Comparison of ENCODE assay signal across 28 cellular contexts in genomic region chr12:1977588-1977987, GRCh38. TPM values are rescaled to one million over a fixed set of nuclear protein-coding genes. Genes with fewer than 3 reads are reported as not detected.
DNase-seq lines count a peak whose midpoint lies in the region; TF ChIP-seq lines count a peak whose summit lies in the region.
"Had no signal": no experiment of that assay in that cellular context is flagged by ENCODE, and none has a peak within 500 bp of the region (broad histone marks: within the 10 kb centered on the region; RNA-seq: fewer than 3 reads in every experiment).

No MANE protein-coding gene starts in this region.

- H3K9me3 ChIP-seq in adrenal gland (replicated peaks in 1 of 3) = no peaks in the 10 kb centered on the region
- H3K9me3 ChIP-seq in muscle layer of colon (ENCODE audit: low read length) = no peaks in the 10 kb centered on the region
- H3K9me3 ChIP-seq in tibial artery = no peaks in the 10 kb centered on the region
- H3K9me3 ChIP-seq: mucosa of descending colon, testis had no signal

- no peak for TF ChIP-seq POLR2A in adrenal gland (IDR thresholded peaks at IDR 0.05)

- H3K9ac ChIP-seq in KMS-11 (0 out of 2 replicates have a peak overlapping the region, but pooled peaks have one; percentile 21), muscle layer of colon (ENCODE audit: low read length) (no peak overlapping the region)

- H3K4me1 ChIP-seq in KMS-11 (ENCODE audit: low read depth, poor library complexity, severe bottlenecking) = peaks cover 28% of the 10 kb centered on the region
- H3K4me1 ChIP-seq in adrenal gland (replicated peaks in 1 of 2) = peaks cover 11 to 50% of the 10 kb centered on the region in 2 donors
- peaks cover 62% of the 10 kb centered on the region for H3K4me1 ChIP-seq in muscle layer of colon (ENCODE audit: insufficient read depth, low read length)
- peaks cover 0 to 66% (median 27%) of the 10 kb centered on the region in 4 donors for H3K4me1 ChIP-seq in tibial artery
- H3K4me1 ChIP-seq: testis had no signal

- WGBS in adrenal gland, 4 donors = 15 to 24% (median 18%) methylated on average over 1 of the region's 1 CpG

- peak overlapping the region; percentile 38 for H3K4me2 ChIP-seq in KMS-11

- no peak overlapping the region for H2AFZ ChIP-seq in KMS-11 (ENCODE audit: low read depth)

- no peak for TF ChIP-seq CTCF in KMS-11 (conservative IDR thresholded peaks at IDR 0.05; ENCODE audit: low read depth, low read length)
- no peak for TF ChIP-seq CTCF in adrenal gland (IDR thresholded peaks at IDR 0.05)
- no peak for TF ChIP-seq CTCF in tibial artery (IDR thresholded peaks at IDR 0.05)

- H3K4me3 ChIP-seq in KMS-11 (IDR thresholded peaks at IDR 0.05; ENCODE audit: insufficient read depth, low read depth, low read length) = no peak overlapping the region
- H3K4me3 ChIP-seq in adrenal gland = peak overlapping the region in 1 of 4 donors; percentile 9
- H3K4me3 ChIP-seq in muscle layer of colon (ENCODE audit: low read depth in 1 of 2, low read length in 2 of 2) = no peak overlapping the region
- H3K4me3 ChIP-seq in tibial artery = no peak overlapping the region
- H3K4me3 ChIP-seq: mucosa of descending colon, SK-N-MC, skin epidermis, testis had no signal

- intact Hi-C loops in adrenal gland (cut with DNase I) = no loop called here
- intact Hi-C loops in tibial artery (cut with DNase I; ENCODE audit: low total_unique reads) = no loop called here

- no peaks in the 10 kb centered on the region for H3K36me3 ChIP-seq in KMS-11 (ENCODE audit: insufficient read depth)
- no peaks in the 10 kb centered on the region for H3K36me3 ChIP-seq in adrenal gland (replicated peaks in 1 of 2)
- H3K36me3 ChIP-seq in muscle layer of colon (ENCODE audit: insufficient read depth, low read length) = no peaks in the 10 kb centered on the region
- H3K36me3 ChIP-seq in tibial artery = no peaks in the 10 kb centered on the region

- H3K79me2 ChIP-seq in KMS-11 (ENCODE audit: insufficient read depth, low read depth) = no peaks in the 10 kb centered on the region

- H3K27me3 ChIP-seq in KMS-11 (ENCODE audit: insufficient read depth, low read depth) (no peaks in the 10 kb centered on the region), adrenal gland (no peaks in the 10 kb centered on the region), muscle layer of colon (ENCODE audit: control insufficient read depth in 1 of 2, insufficient read depth in 2 of 2, low read length in 2 of 2) (no peaks in the 10 kb centered on the region), tibial artery (no peaks in the 10 kb centered on the region)
- H3K27me3 ChIP-seq: testis had no signal

- H3K27ac ChIP-seq in KMS-11 (peak overlapping the region; percentile 20; the same call in 1 of the 2 replicates), adrenal gland (peak overlapping the region; percentile 1 to 82 (median 59)), muscle layer of colon (ENCODE audit: low read depth, low read length) (peak overlapping the region; percentile 88), tibial artery (peak overlapping the region; percentile 87 to 88)
- H3K27ac ChIP-seq: C4-2B, SK-N-MC, testis had no signal

- no peaks in the 10 kb centered on the region for H4K20me1 ChIP-seq in KMS-11 (ENCODE audit: insufficient read depth)

- DNase-seq in adrenal gland (no peak), tibial artery (no peak), A172 (ENCODE audit: low spot score) (no peak), cerebellar nuclear complex (lab: John Stamatoyannopoulos, UW) (no peak), epidermal melanocyte (ENCODE audit: insufficient read length, low spot score) (no peak)
- DNase-seq: activated CD4-positive, alpha-beta T cell treated with anti-CD3 and anti-CD28 coated beads, Interleukin-2, amount 10 ng/mL, durations not matched to agents 24 days and 14 days; activated gamma-delta T cell; activated naive CD8-positive, alpha-beta T cell treated with anti-CD3 and anti-CD28 coated beads for 36 hours; activated T-cell treated with anti-CD3 and anti-CD28 coated beads, Interleukin-2, amount 50 U/mL, for 1 hour; central memory CD4-positive, alpha-beta T cell; dermis blood vessel endothelial cell; DMS79; GF-D8; HFFc6; hippocampal formation; mucosa of descending colon; NCI-H1930; NCI-H510A treated with DMSO at 0.1 percent for 48 hours; NK-92 treated with Interleukin-12 subunit alpha and Interleukin-12 subunit beta, amount 100 ng/mL, for 24 hours; stimulated activated naive CD4-positive, alpha-beta T cell; testis had no signal

RNA-seq across cellular contexts. Expression of gene DCP1B, which starts 26.7 kb away (rescaled TPM):
- total RNA-seq in adrenal gland = 10 to 100 TPM; 12.4 to 47.9 (median 37.5) TPM
- polyA plus RNA-seq in adrenal gland = 10 to 100 TPM; 12.4 to 29.0 (median 13.3) TPM
- 4.9 and 9.6 TPM in 2 replicates for total RNA-seq in A172 (2014; rRNA removed; shearing (Covaris generic))

RNA-seq across cellular contexts. Expression of gene CACNA2D4, which starts 59.1 kb away (rescaled TPM):
- 1 to 10 TPM in 6 of 8 donors, under 1 TPM in 2; 0.54 to 9.1 (median 4.2) TPM for total RNA-seq in adrenal gland
- polyA plus RNA-seq in adrenal gland = 1 to 10 TPM; 1.4 to 4.4 (median 3.1) TPM
- not detected in 2 replicates for total RNA-seq in A172 (2014; rRNA removed; shearing (Covaris generic))
- total RNA-seq: frontal cortex, lung microvascular endothelial cell had no signal

Comparison
In these comparisons a context has a peak if more than half of its experiments do, and no peak if none do; other contexts are left out.
1. H3K27ac ChIP-seq: peak in every context shown above with its lines; median percentile 88 in muscle layer of colon; 88 in tibial artery; 59 in adrenal gland; 20 in KMS-11.